ENCODE assay signal across 1 cellular context in the genomic region with DNA sequence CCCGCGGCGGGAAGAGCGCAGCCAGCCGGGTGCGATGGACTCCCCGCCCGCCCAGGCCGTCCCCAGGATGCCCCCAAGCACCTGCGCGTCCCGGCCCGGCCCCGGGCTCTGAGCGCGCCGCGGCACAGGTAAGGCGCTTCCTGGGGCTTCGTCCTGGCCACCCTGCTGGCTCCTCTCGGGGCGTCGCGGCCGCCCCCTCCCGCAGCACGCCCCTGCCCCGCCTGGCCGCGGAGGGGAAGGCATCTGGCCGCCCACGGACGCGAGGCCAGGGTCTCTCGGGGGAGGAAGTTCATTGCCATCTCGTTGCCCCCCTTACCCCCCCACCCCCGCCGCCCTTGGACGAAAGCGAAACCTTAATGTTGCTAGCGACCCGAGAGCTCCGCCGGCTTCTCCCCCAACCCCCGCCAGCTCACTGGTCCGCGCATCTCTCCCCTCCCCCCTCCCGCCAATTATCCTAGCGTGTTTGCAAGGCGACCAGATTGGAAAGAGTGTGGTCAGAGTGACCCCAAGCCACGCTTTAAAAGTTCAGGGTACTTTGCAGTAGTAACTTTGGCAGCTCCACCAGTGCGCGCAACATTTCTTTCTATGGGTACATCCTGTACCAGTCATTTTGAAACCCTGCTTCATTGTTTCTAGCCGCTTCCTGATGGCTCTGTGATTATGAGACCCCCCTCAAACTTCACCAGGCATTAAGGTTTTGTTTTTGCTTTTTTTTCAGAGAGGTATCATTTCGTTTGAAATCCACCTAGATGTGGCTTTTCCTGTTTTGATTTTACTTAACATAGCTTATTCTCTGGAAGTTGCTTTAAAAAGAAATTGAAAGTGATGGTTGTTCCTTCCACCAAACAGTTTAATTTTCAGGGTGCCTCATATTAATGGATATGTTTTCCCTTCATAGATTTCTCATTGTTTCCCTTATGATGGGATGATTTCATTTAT.
TF ChIP-seq lines count a peak whose summit lies in the region.

No MANE protein-coding gene starts in this region.

TF ChIP-seq in IMR-90, 13 proteins besides CTCF, POLR2A, EP300 and RAD21 (continued from another document):
- TF ChIP-seq, protein P1, sequence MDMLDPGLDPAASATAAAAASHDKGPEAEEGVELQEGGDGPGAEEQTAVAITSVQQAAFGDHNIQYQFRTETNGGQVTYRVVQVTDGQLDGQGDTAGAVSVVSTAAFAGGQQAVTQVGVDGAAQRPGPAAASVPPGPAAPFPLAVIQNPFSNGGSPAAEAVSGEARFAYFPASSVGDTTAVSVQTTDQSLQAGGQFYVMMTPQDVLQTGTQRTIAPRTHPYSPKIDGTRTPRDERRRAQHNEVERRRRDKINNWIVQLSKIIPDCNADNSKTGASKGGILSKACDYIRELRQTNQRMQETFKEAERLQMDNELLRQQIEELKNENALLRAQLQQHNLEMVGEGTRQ (IDR thresholded peaks at IDR 0.05; ENCODE audit: low read depth, low read length): no peak
TF ChIP-seq in IMR-90: peak in this region for 0.
